Comparison of ENCODE assay signal across 28 cellular contexts in genomic region chr6:15396808-15397207, GRCh38.
"Had no signal": no experiment of that assay in that cellular context is flagged by ENCODE, and none has a peak within 500 bp of the region (broad histone marks: within the 10 kb centered on the region; RNA-seq: fewer than 3 reads in every experiment).

No MANE protein-coding gene starts in this region.

- H3K27me3 ChIP-seq: esophagus squamous epithelium, ovary, testis, tibial artery, upper lobe of left lung had no signal

- DNase-seq: dermis blood vessel endothelial cell; effector memory CD8-positive, alpha-beta T cell; erythroblast; esophagus squamous epithelium; foreskin melanocyte; glutamatergic neuron; hypothalamus; immature natural killer cell; islet precursor cell; kidney glomerular epithelial cell; left colon; left ventricle myocardium superior; natural killer cell; occipital lobe; ovary; stimulated activated CD4-positive, alpha-beta T cell treated with anti-CD3 and anti-CD28 coated beads, Interleukin-2, amount 100 ng/mL, for 24 hours; stimulated activated CD4-positive, alpha-beta T cell treated with anti-CD3 and anti-CD28 coated beads, Interleukin-4, amount 100 ng/mL, for 24 hours; stimulated activated naive CD4-positive, alpha-beta T cell treated with Interleukin-2 at 50 U/mL for 16 hours; substantia nigra; testis; tibial artery; upper lobe of left lung had no signal

- FAIRE-seq: endometrium, urothelium cell line had no signal

- ATAC-seq: effector memory CD8-positive, alpha-beta T cell; left colon; left ventricle myocardium superior; natural killer cell; sciatic nerve; stimulated activated effector memory CD8-positive, alpha-beta T cell treated with anti-CD3 and anti-CD28 coated beads, Interleukin-12 subunit alpha, Interleukin-12 subunit beta, amount 100 ng/mL, for 72 hours had no signal

- H3K36me3 ChIP-seq: esophagus squamous epithelium, ovary, tibial artery, upper lobe of left lung had no signal

- H3K27ac ChIP-seq: coronary artery, esophagus squamous epithelium, ovary, testis, tibial artery, upper lobe of left lung had no signal

- H3K4me3 ChIP-seq: coronary artery, esophagus squamous epithelium, lung, ovary, testis, tibial artery, upper lobe of left lung had no signal

- H3K9me3 ChIP-seq: esophagus squamous epithelium, ovary, testis, tibial artery, upper lobe of left lung had no signal
